8 cellular contexts compared by ENCODE assay signal in the genomic region with DNA sequence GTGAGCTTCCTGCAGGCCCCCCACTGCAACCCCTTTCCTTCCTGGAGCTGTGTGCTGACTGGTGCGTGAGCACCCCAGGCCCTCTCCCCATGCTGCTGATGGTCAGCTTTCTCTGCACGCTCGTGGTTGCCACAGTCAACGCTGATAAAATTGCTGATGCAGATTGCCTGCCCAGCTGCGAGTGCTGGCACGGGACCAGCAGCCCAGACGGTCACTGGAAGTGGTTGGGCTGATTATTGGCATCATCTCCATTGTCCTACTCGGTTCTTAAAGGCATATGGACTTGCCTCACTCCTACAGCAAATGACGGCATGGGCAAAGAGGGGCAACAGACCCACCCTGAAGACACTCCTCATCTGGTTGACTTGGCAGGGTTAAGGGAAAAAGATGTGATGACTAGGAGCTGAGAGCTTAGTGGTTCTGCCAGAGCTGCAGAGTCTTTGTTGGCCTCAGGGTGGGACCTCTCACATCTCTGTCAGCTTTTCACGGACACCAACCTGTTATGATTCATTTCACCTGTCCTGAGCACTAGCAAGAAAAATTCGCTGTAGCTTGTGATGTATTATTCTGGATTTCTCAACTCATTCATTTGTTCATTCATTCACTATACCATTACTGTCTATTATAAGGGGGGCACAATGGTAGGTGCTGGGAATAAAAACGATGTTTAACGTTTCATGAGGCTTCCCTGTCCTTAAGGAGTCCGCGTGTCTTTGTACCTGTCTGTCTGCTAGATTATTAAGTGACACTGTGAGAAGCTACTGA. TPM values are rescaled to one million over a fixed set of nuclear protein-coding genes. Genes with fewer than 3 reads are reported as not detected.
DNase-seq lines count a peak whose midpoint lies in the region; ATAC-seq, FAIRE-seq and TF ChIP-seq lines count a peak whose summit lies in the region.

No MANE protein-coding gene starts in this region.

- no peaks in the 10 kb centered on the region for H3K27me3 Mint-ChIP-seq in Calu3 (ENCODE audit: unreplicated experiment)

- peak overlapping the region; percentile 35 for H3K4me3 Mint-ChIP-seq in Calu3 (ENCODE audit: low read depth, unreplicated experiment)

- intact Hi-C loops in Calu3 (cut with micrococcal nuclease; ENCODE audit: unreplicated experiment): loop anchor here (1.0 to 2.0 kb wide), 2 partner anchors 36 to 130 kb away; no protein-coding TSS in a partner anchor

- H3K9me3 Mint-ChIP-seq in Calu3 (ENCODE audit: low read depth, unreplicated experiment): no peaks in the 10 kb centered on the region

- peak; percentile 76 for FAIRE-seq in islet of Langerhans (lab: Jason Lieb, UNC)

- DNase-seq in Calu3 (peak; percentile 74), NCI-H1694 (lab: John Stamatoyannopoulos, UW) (peak; percentile 29), astrocyte of the spinal cord (ENCODE audit: low read depth, low spot score) (peak; percentile 95), stromal cell of bone marrow (ENCODE audit: low read depth) (peak; percentile 94), activated gamma-delta T cell treated with Interleukin-2 at 50 U/mL for 16 hours (no peak)

- H3K4me1 Mint-ChIP-seq in Calu3 (ENCODE audit: low read depth, unreplicated experiment): peaks cover 48% of the 10 kb centered on the region

- ATAC-seq in GM18907 (IDR thresholded peaks at IDR 0.05; ENCODE audit: unreplicated experiment) (no peak), HG03108 (IDR thresholded peaks at IDR 0.05; ENCODE audit: unreplicated experiment) (no peak)

- H3K4me3 ChIP-seq in astrocyte of the spinal cord (ENCODE audit: low read depth, low read length): no peak overlapping the region

- TF ChIP-seq CTCF in Calu3 (IDR thresholded peaks at IDR 0.05; ENCODE audit: unreplicated experiment): no peak
- TF ChIP-seq CTCF in astrocyte of the spinal cord (IDR thresholded peaks at IDR 0.05; ENCODE audit: low read depth, low read length): no peak

- in situ Hi-C loops in astrocyte of the spinal cord (cut with HindIII; ENCODE audit: low sequenced_read_pairs): no loop called here

- H3K36me3 Mint-ChIP-seq in Calu3 (ENCODE audit: insufficient read depth, unreplicated experiment): peaks cover 84% of the 10 kb centered on the region

- peak overlapping the region; percentile 94 for H3K27ac Mint-ChIP-seq in Calu3 (ENCODE audit: unreplicated experiment)

- CTCF ChIA-PET in Calu3 (lab: Charles Lee): interaction anchor here (0.5 to 2.1 kb wide), 11 partner anchors 11 to 1321 kb away, joined by 3 to 18 read pairs (median 5); no protein-coding TSS in a partner anchor

- TSS peak; percentile 71 for BruUV-seq in Calu3 (replicated peaks; lab: Mats Ljungman, UMichigan)

RNA-seq across cellular contexts. Expression of a gene that starts 38.4 kb away (rescaled TPM):
- 12.2 and 14.5 TPM in 2 replicates for total RNA-seq in Calu3 (2022)
